In genomic region chr20:45345104-45345936, GRCh38 we compare ENCODE assay signal across 8 cellular contexts. TPM values are rescaled to one million over a fixed set of nuclear protein-coding genes. Genes with fewer than 3 reads are reported as not detected.
A peak's percentile ranks its signal among the peaks of the same experiment; 100 is the strongest.
DNase-seq lines count a peak whose midpoint lies in the region; ATAC-seq, FAIRE-seq and TF ChIP-seq lines count a peak whose summit lies in the region.

No MANE protein-coding gene starts in this region.

- CTCF ChIA-PET in RWPE1 (lab: Yijun Ruan, JAX): interaction anchor here (0.5 to 1.0 kb wide), 5 partner anchors 18 to 1412 kb away, joined by 3 to 5 read pairs (median 4); no protein-coding TSS in a partner anchor

- no peak overlapping the region for H2AFZ ChIP-seq in GM23338

- H3K27ac ChIP-seq in GM23338 (ENCODE audit: low read depth): no peak overlapping the region
- peak overlapping the region; percentile 97 for H3K27ac ChIP-seq in RWPE1
- peak overlapping the region; percentile 94 to 99 (median 97) for H3K27ac ChIP-seq in sigmoid colon

- H3K4me2 ChIP-seq in GM23338: peak overlapping the region; percentile 98

- H3K9me3 Mint-ChIP-seq in GM23338: no peaks in the 10 kb centered on the region

- intact Hi-C loops in sigmoid colon (cut with DNase I): loop anchor here (2.0 to 10.0 kb wide), 3 partner anchors 13 to 1999 kb away; no protein-coding TSS in a partner anchor

- H3K79me2 ChIP-seq in GM23338 (replicated peaks; ENCODE audit: insufficient read depth): peaks cover 70% of the 10 kb centered on the region

- FAIRE-seq in urothelium cell line (lab: Jason Lieb, UNC): no peak

- WGBS in sigmoid colon, 2 donors: 20 to 58% methylated on average over 9 of the region's 9 CpGs

- H3K4me3 ChIP-seq in GM23338 (peak overlapping the region; percentile 36), fibroblast of the aortic adventitia (ENCODE audit: low read depth, low read length) (peak overlapping the region; percentile 87), sigmoid colon (peak overlapping the region; percentile 18 to 94 (median 90))

- ATAC-seq in GM23338: no peak

- H3K4me3 Mint-ChIP-seq in GM23338: peak overlapping the region; percentile 54; the same call in 2 of the 3 replicates

- no peak for DNase-seq in GM23338 (ENCODE audit: low spot score)
- DNase-seq in RWPE1 (ENCODE audit: low spot score): peak; percentile 89
- no peak for DNase-seq in fibroblast of the aortic adventitia (ENCODE audit: low read depth)
- no peak for DNase-seq in sigmoid colon
- DNase-seq in stimulated activated CD4-positive, alpha-beta T cell treated with anti-CD3 and anti-CD28 coated beads, Interleukin-4, amount 100 ng/mL, for 1 hour: no peak
- no peak for DNase-seq in urothelium cell line (ENCODE audit: low spot score)
- DNase-seq in NCI-H128 (lab: John Stamatoyannopoulos, UW; ENCODE audit: unreplicated experiment): no peak
- DNase-seq in stimulated activated CD4-positive, alpha-beta T cell treated with anti-CD3 and anti-CD28 coated beads, Interleukin-4, amount 100 ng/mL, for 24 hours: no peak

- peaks cover 73% of the 10 kb centered on the region for H3K4me1 Mint-ChIP-seq in GM23338

- H3K9me2 ChIP-seq in GM23338 (ENCODE audit: insufficient read depth): no peaks in the 10 kb centered on the region

- H3K9me3 ChIP-seq in sigmoid colon: no peaks in the 10 kb centered on the region

- no peak overlapping the region; the same call in 1 of the 2 replicates for H3K27ac Mint-ChIP-seq in GM23338

- no peak for TF ChIP-seq EP300 in sigmoid colon (IDR thresholded peaks at IDR 0.05)

- H3K4me1 ChIP-seq in GM23338 (ENCODE audit: insufficient read depth) (peaks cover 73% of the 10 kb centered on the region), sigmoid colon (peaks cover 0 to 77% (median 73%) of the 10 kb centered on the region in 4 donors)

- TF ChIP-seq CTCF in GM23338 (conservative IDR thresholded peaks at IDR 0.05; ENCODE audit: low read depth in 2 of 2) (no peak), RWPE1 (conservative IDR thresholded peaks at IDR 0.05; ENCODE audit: low read depth) (no peak), fibroblast of the aortic adventitia (IDR thresholded peaks at IDR 0.05; ENCODE audit: insufficient read depth, low read length) (no peak), sigmoid colon (IDR thresholded peaks at IDR 0.05) (no peak)

- peaks cover 4% of the 10 kb centered on the region for H3K36me3 Mint-ChIP-seq in GM23338 (ENCODE audit: low read depth)

- H3K36me3 ChIP-seq in GM23338 (ENCODE audit: insufficient read depth) (no peaks in the 10 kb centered on the region), sigmoid colon (peaks cover 0 to 8% (median 0%) of the 10 kb centered on the region in 4 donors)

- TF ChIP-seq POLR2A in sigmoid colon (IDR thresholded peaks at IDR 0.05): peak in 1 of 2 donors; percentile 20

- peaks cover 15% of the 10 kb centered on the region for H3K27me3 Mint-ChIP-seq in GM23338 (ENCODE audit: insufficient read depth, low read depth, poor library complexity)

- peaks cover 9% of the 10 kb centered on the region; the same call in 1 of the 2 replicates for H3K27me3 ChIP-seq in GM23338 (ENCODE audit: insufficient read depth)
- no peaks in the 10 kb centered on the region for H3K27me3 ChIP-seq in sigmoid colon

- POLR2A ChIA-PET in RWPE1 (lab: Yijun Ruan, JAX; ENCODE audit: low non-redundant PET): interaction anchor here (0.6 to 4.1 kb wide), 9 partner anchors 8 to 799 kb away, joined by 3 to 29 read pairs (median 4); partner anchors contain the start of gene SYS1

- no peaks in the 10 kb centered on the region for H4K20me1 ChIP-seq in GM23338 (replicated peaks; ENCODE audit: insufficient read depth)

- 0 out of 2 replicates have a peak, but pooled peaks cover 8% of the 10 kb centered on the region for H3F3A ChIP-seq in GM23338 (replicated peaks; ENCODE audit: low read depth)

TF ChIP-seq in GM23338, 12 proteins besides CTCF, POLR2A, EP300 and RAD21 (continues in another document):
- TF ChIP-seq JUNB (IDR thresholded peaks at IDR 0.05; ENCODE audit: unreplicated experiment): no peak
- no peak for TF ChIP-seq CREB1 (CRISPR knock-in tag; IDR thresholded peaks at IDR 0.05; ENCODE audit: low read depth)
- TF ChIP-seq STAT1 (IDR thresholded peaks at IDR 0.05; ENCODE audit: unreplicated experiment): no peak
- no peak for TF ChIP-seq ZNF114 (CRISPR knock-in tag; IDR thresholded peaks at IDR 0.05)
- no peak for TF ChIP-seq NANOG (IDR thresholded peaks at IDR 0.05; ENCODE audit: borderline replicate concordance)
- TF ChIP-seq ZNF331 (CRISPR knock-in tag; IDR thresholded peaks at IDR 0.05; ENCODE audit: low read depth): no peak
- no peak for TF ChIP-seq ETS1 (IDR thresholded peaks at IDR 0.05)
- no peak for TF ChIP-seq EZH2 (IDR thresholded peaks at IDR 0.05; ENCODE audit: low read depth, unreplicated experiment)
- no peak for TF ChIP-seq POLR2AphosphoS5 (IDR thresholded peaks at IDR 0.05; ENCODE audit: low read depth)
- no peak for TF ChIP-seq EZH2phosphoT487 (IDR thresholded peaks at IDR 0.05; ENCODE audit: unreplicated experiment)

RNA-seq across cellular contexts. Expression of gene SDC4, which starts 2.9 kb away (rescaled TPM):
- total RNA-seq in GM23338 (2014; rRNA removed; shearing (Covaris generic)): 35.4 and 39.9 TPM in 2 replicates
- 28.5 and 29.7 TPM in 2 replicates for polyA plus RNA-seq in GM23338 (2016; fragmentation: Nextera tagmentation; extraction: Ambion mirVana)
- 91.1 and 150 TPM in 2 replicates for total RNA-seq in fibroblast of the aortic adventitia (ENCODE audit: low replicate concordance)
- 100 to 1,000 TPM in 1 of 4 donors, 10 to 100 TPM in 3; 79.9 to 149 (median 88.5) TPM for total RNA-seq in sigmoid colon
- 10 to 100 TPM; 22.2 to 63.9 (median 23.6) TPM for polyA plus RNA-seq in sigmoid colon

RNA-seq across cellular contexts. Expression of gene SYS1, which starts 17.6 kb away (rescaled TPM):
- total RNA-seq in GM23338 (2014; rRNA removed; shearing (Covaris generic)): 12.5 and 21.5 TPM in 2 replicates
- polyA plus RNA-seq in GM23338 (2016; fragmentation: Nextera tagmentation; extraction: Ambion mirVana) (6.9 and 7.9 TPM in 2 replicates), sigmoid colon (10 to 100 TPM; 14.4 to 35.6 (median 17.1) TPM)
- total RNA-seq in fibroblast of the aortic adventitia (ENCODE audit: low replicate concordance) (27.9 and 29.4 TPM in 2 replicates), sigmoid colon (10 to 100 TPM; 44.2 to 58.7 (median 52.2) TPM)

RNA-seq across cellular contexts. Expression of gene TP53TG5, which starts 32.8 kb away (rescaled TPM):
- total RNA-seq in GM23338 (2014; rRNA removed; shearing (Covaris generic)): not detected in 2 replicates
- polyA plus RNA-seq in GM23338 (2016; fragmentation: Nextera tagmentation; extraction: Ambion mirVana): not detected in 2 replicates
- 0.09 TPM in 1 of 2 replicates, not detected in the other for total RNA-seq in fibroblast of the aortic adventitia (ENCODE audit: low replicate concordance)
- under 1 TPM in 1 of 4 donors, not detected in 3; 0.36 TPM for total RNA-seq in sigmoid colon
- polyA plus RNA-seq in sigmoid colon: under 1 TPM in 1 of 3 donors, not detected in 2; 0.03 TPM

RNA-seq across cellular contexts. Expression of gene MATN4, which starts 37.2 kb away (rescaled TPM):
- total RNA-seq in GM23338 (2014; rRNA removed; shearing (Covaris generic)): 4.2 and 5.1 TPM in 2 replicates
- polyA plus RNA-seq in GM23338 (2016; fragmentation: Nextera tagmentation; extraction: Ambion mirVana) (3.3 and 4.0 TPM in 2 replicates), sigmoid colon (under 1 TPM in 1 of 3 donors, not detected in 2; 0.17 TPM)
- total RNA-seq in fibroblast of the aortic adventitia (ENCODE audit: low replicate concordance) (not detected in 2 replicates), sigmoid colon (not detected)

RNA-seq across cellular contexts. Expression of gene RBPJL, which starts 38.7 kb away (rescaled TPM):
- 0.66 and 1.4 TPM in 2 replicates for total RNA-seq in GM23338 (2014; rRNA removed; shearing (Covaris generic))
- polyA plus RNA-seq in GM23338 (2016; fragmentation: Nextera tagmentation; extraction: Ambion mirVana) (0.42 and 0.44 TPM in 2 replicates), sigmoid colon (1 to 10 TPM in 1 of 3 donors, not detected in 2; 1.8 TPM)
- total RNA-seq in fibroblast of the aortic adventitia (ENCODE audit: low replicate concordance) (not detected in 2 replicates), sigmoid colon (not detected)

Comparison
In these comparisons a context has a peak if more than half of its experiments do, and no peak if none do; other contexts are left out.
1. H3K4me3 ChIP-seq: peak in every context shown above with its lines; median percentile 90 in sigmoid colon; 87 in fibroblast of the aortic adventitia; 36 in GM23338.